Comparison of ENCODE assay signal across 19 cellular contexts in the genomic region with DNA sequence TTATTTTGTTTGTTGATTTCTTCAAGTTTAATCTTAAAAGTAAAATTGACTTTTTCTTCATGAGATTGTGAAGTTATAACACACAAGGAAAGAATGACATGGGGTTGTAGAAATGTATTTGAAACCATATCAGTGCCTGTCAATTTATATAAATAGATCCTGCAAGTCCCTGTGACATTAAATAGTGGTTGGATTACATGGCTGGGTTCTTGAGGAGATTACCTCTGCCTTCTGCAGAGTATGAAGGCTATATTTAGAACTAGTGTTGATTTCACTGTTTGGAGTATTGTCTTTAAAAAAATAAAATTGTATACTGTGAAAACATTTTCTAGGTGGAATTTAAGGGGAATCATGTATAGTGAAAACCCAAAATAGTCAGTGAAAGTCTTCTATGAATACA.
DNase-seq lines count a peak whose midpoint lies in the region; ATAC-seq and TF ChIP-seq lines count a peak whose summit lies in the region.
"Had no signal": no experiment of that assay in that cellular context is flagged by ENCODE, and none has a peak within 500 bp of the region (broad histone marks: within the 10 kb centered on the region; RNA-seq: fewer than 3 reads in every experiment).

No MANE protein-coding gene starts in this region.

- H3K27me3 ChIP-seq in heart left ventricle: no peaks in the 10 kb centered on the region
- no peaks in the 10 kb centered on the region for H3K27me3 ChIP-seq in right cardiac atrium (ENCODE audit: control insufficient read depth, insufficient read depth)
- no peaks in the 10 kb centered on the region for H3K27me3 ChIP-seq in neural cell (ENCODE audit: insufficient read depth, low read depth, low read length)
- H3K27me3 ChIP-seq in skeletal muscle tissue (ENCODE audit: control insufficient read depth in 3 of 3, insufficient read depth in 3 of 3, low read length in 3 of 3): no peaks in the 10 kb centered on the region
- H3K27me3 ChIP-seq: BLaER1 had no signal

- TF ChIP-seq RAD21 in neural cell (conservative IDR thresholded peaks at IDR 0.05): no peak

- H3K9me3 ChIP-seq in heart left ventricle: no peaks in the 10 kb centered on the region
- H3K9me3 ChIP-seq in right cardiac atrium (ENCODE audit: control insufficient read depth, low read length): no peaks in the 10 kb centered on the region
- no peaks in the 10 kb centered on the region for H3K9me3 ChIP-seq in neural cell (ENCODE audit: low read length)
- no peaks in the 10 kb centered on the region for H3K9me3 ChIP-seq in skeletal muscle tissue (ENCODE audit: control insufficient read depth in 3 of 3, low read length in 3 of 3)
- H3K9me3 ChIP-seq: BLaER1 had no signal

- no peak for TF ChIP-seq POLR2A in heart left ventricle (IDR thresholded peaks at IDR 0.05)

- no peaks in the 10 kb centered on the region for H3K9me2 ChIP-seq in neural cell (ENCODE audit: insufficient read depth, low read length)

- H3K27ac ChIP-seq in heart left ventricle (peak overlapping the region in 4 of 12 donors; percentile 9 to 36 (median 21)), right cardiac atrium (ENCODE audit: low read length) (no peak overlapping the region), neural cell (ENCODE audit: low read length) (no peak overlapping the region), skeletal muscle tissue (ENCODE audit: low read depth, low read length) (peak overlapping the region; percentile 90)
- H3K27ac ChIP-seq: BLaER1 had no signal

- no peaks in the 10 kb centered on the region for H3K79me2 ChIP-seq in neural cell (replicated peaks; ENCODE audit: insufficient read depth, low read length)

- intact Hi-C loops in heart left ventricle (cut with DNase I) (no loop called here), right cardiac atrium (cut with DNase I) (no loop called here)

- H3K36me3 ChIP-seq in heart left ventricle (no peaks in the 10 kb centered on the region), neural cell (ENCODE audit: insufficient read depth, low read length) (no peaks in the 10 kb centered on the region), skeletal muscle tissue (ENCODE audit: control insufficient read depth in 3 of 3, insufficient read depth in 3 of 3, low read length in 3 of 3) (no peaks in the 10 kb centered on the region)
- H3K36me3 ChIP-seq: BLaER1 had no signal

- no peak overlapping the region for H3K9ac ChIP-seq in neural cell (ENCODE audit: low read length)
- H3K9ac ChIP-seq in skeletal muscle tissue (ENCODE audit: low read depth in 1 of 3, low read length in 3 of 3): peak overlapping the region in 2 of 3 donors; percentile 33 to 39
- H3K9ac ChIP-seq: BLaER1 had no signal

- peak; percentile 31 for TF ChIP-seq EP300 in neural cell (conservative IDR thresholded peaks at IDR 0.05; ENCODE audit: poor library complexity, severe bottlenecking)

- no peak overlapping the region for H3K4me2 ChIP-seq in neural cell (ENCODE audit: low read length)
- H3K4me2 ChIP-seq: BLaER1 had no signal

- no peaks in the 10 kb centered on the region for H3F3A ChIP-seq in neural cell (ENCODE audit: insufficient read depth, low read length, poor library complexity, severe bottlenecking)

- H2AFZ ChIP-seq in neural cell (ENCODE audit: low read depth, low read length): no peak overlapping the region

- DNase-seq in heart left ventricle (no peak), right cardiac atrium (no peak), NCI-H82 treated with DMSO at 0.1 percent for 48 hours (lab: John Stamatoyannopoulos, UW; ENCODE audit: unreplicated experiment) (peak; percentile 16), NCI-H146 treated with DMSO at 0.1 percent for 48 hours (lab: John Stamatoyannopoulos, UW; ENCODE audit: unreplicated experiment) (no peak)
- no peak for DNase-seq in activated T-cell treated with anti-CD3 and anti-CD28 coated beads, Interleukin-2, amount 50 U/mL, for 48 hours
- DNase-seq: 8988T; CD4-positive, alpha-beta memory T cell; DMS153; DMS79 treated with DMSO at 0.1 percent for 48 hours; GF-D8; GOT3; H7; HFFc6 had no signal

- H3K4me1 ChIP-seq in heart left ventricle: peaks cover 0 to 9% (median 0%) of the 10 kb centered on the region in 12 donors
- H3K4me1 ChIP-seq in right cardiac atrium (ENCODE audit: control insufficient read depth, insufficient read depth, low read length): no peaks in the 10 kb centered on the region
- peaks cover 0 to 10% (median 9%) of the 10 kb centered on the region in 3 donors for H3K4me1 ChIP-seq in skeletal muscle tissue (ENCODE audit: control insufficient read depth in 3 of 3, insufficient read depth in 3 of 3, low read length in 3 of 3)
- H3K4me1 ChIP-seq: BLaER1 had no signal

- TF ChIP-seq CTCF in heart left ventricle (IDR thresholded peaks at IDR 0.05) (no peak), neural cell (IDR thresholded peaks at IDR 0.05; ENCODE audit: poor library complexity, severe bottlenecking) (no peak)

- H3K4me3 ChIP-seq in heart left ventricle: no peak overlapping the region
- H3K4me3 ChIP-seq in right cardiac atrium (ENCODE audit: low read length): no peak overlapping the region
- no peak overlapping the region for H3K4me3 ChIP-seq in neural cell (ENCODE audit: low read length)
- H3K4me3 ChIP-seq in skeletal muscle tissue (ENCODE audit: low read length in 3 of 3): peak overlapping the region in 1 of 3 donors; percentile 17
- H3K4me3 ChIP-seq: BLaER1 had no signal

- no peaks in the 10 kb centered on the region for H4K20me1 ChIP-seq in neural cell (ENCODE audit: insufficient read depth)
- H4K20me1 ChIP-seq: BLaER1 had no signal

- ATAC-seq in heart left ventricle (peak; percentile 49 to 79 (median 70)), right cardiac atrium (no peak), HG02938 (IDR thresholded peaks at IDR 0.05; ENCODE audit: unreplicated experiment) (no peak)
- ATAC-seq: HCT116, HepG2 had no signal

TF ChIP-seq in neural cell, 6 proteins besides CTCF, POLR2A, EP300 and RAD21:
- TF ChIP-seq, protein P1, sequence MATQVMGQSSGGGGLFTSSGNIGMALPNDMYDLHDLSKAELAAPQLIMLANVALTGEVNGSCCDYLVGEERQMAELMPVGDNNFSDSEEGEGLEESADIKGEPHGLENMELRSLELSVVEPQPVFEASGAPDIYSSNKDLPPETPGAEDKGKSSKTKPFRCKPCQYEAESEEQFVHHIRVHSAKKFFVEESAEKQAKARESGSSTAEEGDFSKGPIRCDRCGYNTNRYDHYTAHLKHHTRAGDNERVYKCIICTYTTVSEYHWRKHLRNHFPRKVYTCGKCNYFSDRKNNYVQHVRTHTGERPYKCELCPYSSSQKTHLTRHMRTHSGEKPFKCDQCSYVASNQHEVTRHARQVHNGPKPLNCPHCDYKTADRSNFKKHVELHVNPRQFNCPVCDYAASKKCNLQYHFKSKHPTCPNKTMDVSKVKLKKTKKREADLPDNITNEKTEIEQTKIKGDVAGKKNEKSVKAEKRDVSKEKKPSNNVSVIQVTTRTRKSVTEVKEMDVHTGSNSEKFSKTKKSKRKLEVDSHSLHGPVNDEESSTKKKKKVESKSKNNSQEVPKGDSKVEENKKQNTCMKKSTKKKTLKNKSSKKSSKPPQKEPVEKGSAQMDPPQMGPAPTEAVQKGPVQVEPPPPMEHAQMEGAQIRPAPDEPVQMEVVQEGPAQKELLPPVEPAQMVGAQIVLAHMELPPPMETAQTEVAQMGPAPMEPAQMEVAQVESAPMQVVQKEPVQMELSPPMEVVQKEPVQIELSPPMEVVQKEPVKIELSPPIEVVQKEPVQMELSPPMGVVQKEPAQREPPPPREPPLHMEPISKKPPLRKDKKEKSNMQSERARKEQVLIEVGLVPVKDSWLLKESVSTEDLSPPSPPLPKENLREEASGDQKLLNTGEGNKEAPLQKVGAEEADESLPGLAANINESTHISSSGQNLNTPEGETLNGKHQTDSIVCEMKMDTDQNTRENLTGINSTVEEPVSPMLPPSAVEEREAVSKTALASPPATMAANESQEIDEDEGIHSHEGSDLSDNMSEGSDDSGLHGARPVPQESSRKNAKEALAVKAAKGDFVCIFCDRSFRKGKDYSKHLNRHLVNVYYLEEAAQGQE (IDR thresholded peaks at IDR 0.05; ENCODE audit: borderline replicate concordance): peak; percentile 16
- peak; percentile 67 for TF ChIP-seq POLR2AphosphoS5 (IDR thresholded peaks at IDR 0.05)
- no peak for TF ChIP-seq EZH2 (IDR thresholded peaks at IDR 0.05; ENCODE audit: borderline replicate concordance, insufficient read depth, low read length, poor library complexity, severe bottlenecking)
TF ChIP-seq in neural cell: peak in this region for 2.

Comparison
In these comparisons a context has a peak if more than half of its experiments do, and no peak if none do; other contexts are left out.
1. ATAC-seq: peak in heart left ventricle (4 of 4); none in right cardiac atrium (0 of 2) and HG02938 (single experiment).